In the genomic region with DNA sequence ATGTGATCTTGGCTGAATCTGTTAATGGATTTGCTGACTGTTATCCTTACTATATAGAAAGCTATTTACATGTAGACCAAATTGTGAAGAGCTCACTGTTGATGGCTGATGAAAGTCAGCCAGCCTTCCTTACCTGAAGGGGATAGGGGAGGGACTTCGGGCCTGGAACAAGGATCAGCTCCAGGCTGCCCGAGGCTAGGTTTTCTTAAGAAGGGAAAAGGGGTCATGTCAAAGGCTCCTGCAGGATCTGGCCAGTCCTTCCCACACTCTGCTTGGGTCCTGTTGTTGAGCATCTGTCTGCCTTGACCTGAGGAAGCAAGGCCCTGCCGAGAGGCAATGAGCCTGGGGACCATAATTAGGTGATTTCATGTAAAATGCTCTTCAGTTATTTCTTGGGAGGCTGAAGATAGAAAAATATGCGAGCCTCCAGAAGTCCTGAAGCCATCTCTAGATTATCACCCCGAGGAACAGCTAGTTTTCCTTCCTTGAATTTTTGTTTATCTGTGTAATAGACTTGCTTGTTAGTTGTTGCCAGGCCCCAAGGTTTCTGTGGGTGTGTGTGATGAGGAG, we compare ENCODE assay signal across 17 cellular contexts.
DNase-seq lines count a peak whose midpoint lies in the region; ATAC-seq, FAIRE-seq and TF ChIP-seq lines count a peak whose summit lies in the region.
"Had no signal": no experiment of that assay in that cellular context is flagged by ENCODE, and none has a peak within 500 bp of the region (broad histone marks: within the 10 kb centered on the region; RNA-seq: fewer than 3 reads in every experiment).

No MANE protein-coding gene starts in this region.

- no peaks in the 10 kb centered on the region for H3K27me3 Mint-ChIP-seq in endodermal cell (ENCODE audit: insufficient read depth)
- no peaks in the 10 kb centered on the region for H3K27me3 Mint-ChIP-seq in mesothelial cell of epicardium (ENCODE audit: low read depth)
- peaks cover 0 to 5% of the 10 kb centered on the region in 2 donors for H3K27me3 Mint-ChIP-seq in T-cell

- H3K27ac ChIP-seq in endodermal cell (ENCODE audit: low read depth, low read length) = no peak overlapping the region

- H3K9me3 ChIP-seq in endodermal cell (ENCODE audit: control insufficient read depth, low read length) = no peaks in the 10 kb centered on the region
- H3K9me3 ChIP-seq: Caco-2 had no signal

- no peak overlapping the region for H3K9ac ChIP-seq in endodermal cell (ENCODE audit: extremely low read depth, low read length, poor library complexity, severe bottlenecking)

- peak; percentile 46 for FAIRE-seq in HTR-8/SVneo (lab: Jason Lieb, UNC)
- FAIRE-seq: GM12891, GM18507 had no signal

- peaks cover 2% of the 10 kb centered on the region for H3K9me3 Mint-ChIP-seq in endodermal cell
- peaks cover 9% of the 10 kb centered on the region for H3K9me3 Mint-ChIP-seq in mesothelial cell of epicardium
- H3K9me3 Mint-ChIP-seq in T-cell = no peaks in the 10 kb centered on the region

- no peaks in the 10 kb centered on the region for H3K36me3 ChIP-seq in endodermal cell (ENCODE audit: control insufficient read depth, insufficient read depth, low read length)

- H3K4me3 Mint-ChIP-seq in endodermal cell (no peak overlapping the region), mesothelial cell of epicardium (no peak overlapping the region), T-cell (no peak overlapping the region)
- H3K4me3 Mint-ChIP-seq: CD4-positive, alpha-beta memory T cell; H9 had no signal

- ATAC-seq in GM21619 (IDR thresholded peaks at IDR 0.05; ENCODE audit: unreplicated experiment) (no peak), T-cell (replicated peaks in 1 of 4) (no peak), HG02610 (IDR thresholded peaks at IDR 0.05; ENCODE audit: unreplicated experiment) (no peak)
- ATAC-seq: HCT116 had no signal

- no peaks in the 10 kb centered on the region for H3K4me1 ChIP-seq in endodermal cell (ENCODE audit: control insufficient read depth, insufficient read depth, low read length)
- H3K4me1 ChIP-seq: Caco-2 had no signal

- POLR2A ChIA-PET in T-cell (lab: Charles Lee) = no interaction called here

- no peaks in the 10 kb centered on the region for H3K27me3 ChIP-seq in endodermal cell (ENCODE audit: control insufficient read depth, insufficient read depth, low read length, poor library complexity, severe bottlenecking)

- H3K4me1 Mint-ChIP-seq in endodermal cell (no peaks in the 10 kb centered on the region), mesothelial cell of epicardium (peaks cover 4% of the 10 kb centered on the region), T-cell (no peaks in the 10 kb centered on the region)
- H3K4me1 Mint-ChIP-seq: CD4-positive, alpha-beta memory T cell had no signal

- WGBS in endodermal cell (ENCODE audit: insufficient coverage in 1 of 2, insufficient read length in 1 of 2), 2 experiments = 80 to 91% methylated on average over 4 to 5 of the region's 5 CpGs

- DNase-seq in HTR-8/SVneo (ENCODE audit: insufficient read length, low spot score) (no peak), endodermal cell (peak; percentile 24), mesothelial cell of epicardium (ENCODE audit: low spot score in 2 of 2, unreplicated experiment in 2 of 2) (no peak), T-cell (no peak)
- no peak for DNase-seq in stimulated activated CD4-positive, alpha-beta T cell treated with anti-CD3 and anti-CD28 coated beads, Interleukin-2, amount 100 ng/mL, for 24 hours
- DNase-seq: C1 segment of cervical spinal cord; Caco-2; CD4-positive, alpha-beta memory T cell; DMS153; DND-41; GDM1; H9 had no signal

- H3K27ac Mint-ChIP-seq in endodermal cell (no peak overlapping the region), mesothelial cell of epicardium (peak overlapping the region; percentile 19), T-cell (no peak overlapping the region)
- H3K27ac Mint-ChIP-seq: CD4-positive, alpha-beta memory T cell had no signal

- no peaks in the 10 kb centered on the region for H3K36me3 Mint-ChIP-seq in endodermal cell (ENCODE audit: low read depth)
- H3K36me3 Mint-ChIP-seq in mesothelial cell of epicardium = peaks cover 8% of the 10 kb centered on the region
- H3K36me3 Mint-ChIP-seq in T-cell = no peaks in the 10 kb centered on the region
- H3K36me3 Mint-ChIP-seq: CD4-positive, alpha-beta memory T cell had no signal

- H3K4me3 ChIP-seq in endodermal cell (ENCODE audit: low read length) = no peak overlapping the region

- TF ChIP-seq CTCF in endodermal cell (conservative IDR thresholded peaks at IDR 0.05) (no peak), mesothelial cell of epicardium (IDR thresholded peaks at IDR 0.05; ENCODE audit: unreplicated experiment) (no peak)

- CTCF ChIA-PET in T-cell (lab: Charles Lee) = interaction anchor here in 1 of 2 donors (1.1 kb wide), 1 partner anchor 136 kb away, joined by 3 read pairs; no protein-coding TSS in a partner anchor
